Comparison of ENCODE assay signal across 10 cellular contexts in the genomic region with DNA sequence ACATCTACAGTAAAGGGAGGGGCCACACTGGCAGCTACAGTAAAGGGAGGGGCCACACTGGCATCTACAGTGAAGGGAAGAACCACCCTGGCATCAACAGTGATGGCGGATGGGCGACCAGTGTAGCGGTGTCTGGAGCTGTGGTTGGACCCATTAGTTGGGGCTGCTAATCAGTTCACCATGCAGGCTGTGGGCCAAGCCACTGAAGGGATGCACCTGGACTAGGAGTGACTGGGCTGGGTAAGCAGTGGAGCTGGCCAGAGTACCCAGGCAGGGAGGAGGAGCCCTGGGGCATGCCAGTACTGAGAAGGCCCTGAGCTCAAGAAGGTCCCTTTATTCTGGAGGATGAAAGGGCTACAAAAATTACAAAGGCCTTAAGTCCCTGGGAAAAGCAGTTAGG. TPM values are rescaled to one million over a fixed set of nuclear protein-coding genes. Genes with fewer than 3 reads are reported as not detected.
"Had no signal": no experiment of that assay in that cellular context is flagged by ENCODE, and none has a peak within 500 bp of the region (broad histone marks: within the 10 kb centered on the region; RNA-seq: fewer than 3 reads in every experiment).

No MANE protein-coding gene starts in this region.

RNA-seq across cellular contexts. Expression of a gene that starts 37.0 kb away (rescaled TPM):
- total RNA-seq: kidney epithelial cell, lower leg skin, mesothelial cell of epicardium, mononuclear cell, neural crest cell, osteocyte, posterior vena cava, psoas muscle, sigmoid colon, thoracic aorta had no signal
